In the genomic region with DNA sequence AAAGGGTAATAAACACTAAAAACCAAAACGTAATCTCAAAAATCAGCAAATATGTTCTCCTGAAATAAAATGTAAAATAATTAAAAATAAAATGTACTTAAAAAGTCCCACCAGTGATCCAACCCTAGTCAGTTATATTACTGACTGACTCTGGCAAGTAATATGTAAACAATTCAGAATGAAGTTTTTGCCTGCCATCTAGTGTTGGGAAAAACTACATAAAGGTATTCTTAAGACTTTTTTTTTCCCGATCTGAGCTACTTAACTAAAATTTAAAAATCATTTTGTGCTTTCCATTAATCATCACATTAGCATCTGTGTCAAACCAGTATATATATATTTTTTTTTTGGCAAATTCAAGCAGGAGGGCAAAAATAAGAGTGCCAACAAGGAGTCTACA, we compare ENCODE assay signal across 9 cellular contexts. TPM values are rescaled to one million over a fixed set of nuclear protein-coding genes. Genes with fewer than 3 reads are reported as not detected.
A peak's percentile ranks its signal among the peaks of the same experiment; 100 is the strongest.
DNase-seq lines count a peak whose midpoint lies in the region; ATAC-seq and TF ChIP-seq lines count a peak whose summit lies in the region.
"Had no signal": no experiment of that assay in that cellular context is flagged by ENCODE, and none has a peak within 500 bp of the region (broad histone marks: within the 10 kb centered on the region; RNA-seq: fewer than 3 reads in every experiment).

No MANE protein-coding gene starts in this region.

- H3K27ac ChIP-seq in heart right ventricle (no peak overlapping the region), heart left ventricle (no peak overlapping the region), foreskin keratinocyte (no peak overlapping the region)

- no peaks in the 10 kb centered on the region for H3K9me3 Mint-ChIP-seq in type B pancreatic cell

- H3K4me3 ChIP-seq in heart right ventricle, result no peak overlapping the region
- H3K4me3 ChIP-seq in heart left ventricle, result no peak overlapping the region

- intact Hi-C loops in heart right ventricle (cut with DNase I) (loop anchor here in 3 of 10 donors (5.0 to 10.0 kb wide), 2 partner anchors 558 to 615 kb away; a partner anchor contains a TSS), heart left ventricle (cut with DNase I) (no loop called here)

- H3K4me1 ChIP-seq in heart right ventricle (peaks cover 0 to 14% (median 4%) of the 10 kb centered on the region in 9 donors), heart left ventricle (peaks cover 0 to 13% (median 1%) of the 10 kb centered on the region in 12 donors), foreskin keratinocyte (no peaks in the 10 kb centered on the region)

- no peak overlapping the region for H3K4me3 Mint-ChIP-seq in type B pancreatic cell

- H3K27me3 Mint-ChIP-seq in type B pancreatic cell, result no peaks in the 10 kb centered on the region

- no peak for TF ChIP-seq POLR2A in heart left ventricle (IDR thresholded peaks at IDR 0.05)

- H3K4me1 Mint-ChIP-seq in type B pancreatic cell (ENCODE audit: unreplicated experiment), result no peaks in the 10 kb centered on the region

- peaks cover 8% of the 10 kb centered on the region for H3K36me3 Mint-ChIP-seq in type B pancreatic cell

- H3K9me3 ChIP-seq in heart right ventricle, result no peaks in the 10 kb centered on the region
- H3K9me3 ChIP-seq in heart left ventricle, result no peaks in the 10 kb centered on the region

- DNase-seq in heart right ventricle, result no peak
- no peak for DNase-seq in heart left ventricle
- DNase-seq in foreskin keratinocyte, result no peak
- no peak for DNase-seq in type B pancreatic cell (ENCODE audit: extremely low spot score, unreplicated experiment)
- DNase-seq in stimulated activated CD4-positive, alpha-beta T cell treated with anti-CD3 and anti-CD28 coated beads, Interleukin-2, amount 100 ng/mL, for 24 hours, result no peak
- DNase-seq in NOMO-1 treated with DMSO at 0.1 percent for 48 hours (lab: John Stamatoyannopoulos, UW; ENCODE audit: unreplicated experiment), result no peak
- DNase-seq: DND-41 had no signal

- H3K27me3 ChIP-seq in heart right ventricle (no peaks in the 10 kb centered on the region), heart left ventricle (no peaks in the 10 kb centered on the region), foreskin keratinocyte (no peaks in the 10 kb centered on the region)

- 70 to 71% methylated on average over 2 of the region's 2 CpGs for WGBS in heart right ventricle, 2 donors
- 72 to 75% (median 74%) methylated on average over 2 of the region's 2 CpGs for WGBS in heart left ventricle, 4 donors

- ATAC-seq in heart right ventricle (no peak), heart left ventricle (no peak), SK-N-SH treated with all-trans-retinoic acid at 6 μM for 48 hours (peak; percentile 52; the same call in 1 of the 3 replicates), foreskin keratinocyte (no peak), GM21381 (IDR thresholded peaks at IDR 0.05; ENCODE audit: unreplicated experiment) (no peak)

- peak in 6 of 9 donors; percentile 20 to 51 (median 24) for TF ChIP-seq CTCF in heart right ventricle (IDR thresholded peaks at IDR 0.05)
- peak in 6 of 12 donors; percentile 6 to 39 (median 30) for TF ChIP-seq CTCF in heart left ventricle (IDR thresholded peaks at IDR 0.05)
- peak; percentile 49 for TF ChIP-seq CTCF in foreskin keratinocyte (conservative IDR thresholded peaks at IDR 0.05)
- peak; percentile 56 for TF ChIP-seq CTCF in type B pancreatic cell (conservative IDR thresholded peaks at IDR 0.05)

- H3K36me3 ChIP-seq in heart right ventricle (peaks cover 0 to 95% (median 31%) of the 10 kb centered on the region in 9 donors), heart left ventricle (peaks cover 0 to 92% (median 78%) of the 10 kb centered on the region in 9 donors)

- H3K27ac Mint-ChIP-seq in type B pancreatic cell, result no peak overlapping the region

TF ChIP-seq in SK-N-SH treated with all-trans-retinoic acid at 6 μM for 48 hours, 23 proteins besides CTCF, POLR2A, EP300 and RAD21:
- TF ChIP-seq TCF4 (CRISPR knock-in tag; IDR thresholded peaks at IDR 0.05; ENCODE audit: borderline replicate concordance), result no peak
- TF ChIP-seq, protein P1, sequence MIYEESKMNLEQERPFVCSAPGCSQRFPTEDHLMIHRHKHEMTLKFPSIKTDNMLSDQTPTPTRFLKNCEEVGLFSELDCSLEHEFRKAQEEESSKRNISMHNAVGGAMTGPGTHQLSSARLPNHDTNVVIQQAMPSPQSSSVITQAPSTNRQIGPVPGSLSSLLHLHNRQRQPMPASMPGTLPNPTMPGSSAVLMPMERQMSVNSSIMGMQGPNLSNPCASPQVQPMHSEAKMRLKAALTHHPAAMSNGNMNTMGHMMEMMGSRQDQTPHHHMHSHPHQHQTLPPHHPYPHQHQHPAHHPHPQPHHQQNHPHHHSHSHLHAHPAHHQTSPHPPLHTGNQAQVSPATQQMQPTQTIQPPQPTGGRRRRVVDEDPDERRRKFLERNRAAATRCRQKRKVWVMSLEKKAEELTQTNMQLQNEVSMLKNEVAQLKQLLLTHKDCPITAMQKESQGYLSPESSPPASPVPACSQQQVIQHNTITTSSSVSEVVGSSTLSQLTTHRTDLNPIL (CRISPR knock-in tag; IDR thresholded peaks at IDR 0.05; ENCODE audit: low read depth), result no peak
- TF ChIP-seq ZFP30 (CRISPR knock-in tag; IDR thresholded peaks at IDR 0.05), result no peak

RNA-seq across cellular contexts. Expression of a gene that starts 24.0 kb away (rescaled TPM):
- total RNA-seq in heart right ventricle (10 to 100 TPM; 37.4 to 62.0 (median 50.3) TPM), heart left ventricle (10 to 100 TPM; 24.1 to 54.1 (median 41.9) TPM), foreskin keratinocyte (16.0 and 16.4 TPM in 2 replicates), type B pancreatic cell (ENCODE audit: low replicate concordance) (31.5 and 35.4 TPM in 2 replicates)
- polyA plus RNA-seq in heart right ventricle (10 to 100 TPM; 15.5 to 16.3 TPM), heart left ventricle (10 to 100 TPM; 17.7 to 35.1 TPM), foreskin keratinocyte (9.9 and 11.0 TPM in 2 replicates)

RNA-seq across cellular contexts. Expression of a gene that starts 24.1 kb away (rescaled TPM):
- 10 to 100 TPM; 13.0 to 21.7 (median 18.3) TPM for total RNA-seq in heart right ventricle
- 1 to 10 TPM; 4.0 to 5.0 TPM for polyA plus RNA-seq in heart right ventricle
- 10 to 100 TPM; 10.9 to 22.6 (median 16.3) TPM for total RNA-seq in heart left ventricle
- 1 to 10 TPM; 6.5 TPM for polyA plus RNA-seq in heart left ventricle
- 9.3 and 9.4 TPM in 2 replicates for total RNA-seq in foreskin keratinocyte
- 3.3 and 4.2 TPM in 2 replicates for polyA plus RNA-seq in foreskin keratinocyte
- 15.1 and 19.1 TPM in 2 replicates for total RNA-seq in type B pancreatic cell (ENCODE audit: low replicate concordance)
